Comparison of ENCODE assay signal across 9 cellular contexts in the genomic region with DNA sequence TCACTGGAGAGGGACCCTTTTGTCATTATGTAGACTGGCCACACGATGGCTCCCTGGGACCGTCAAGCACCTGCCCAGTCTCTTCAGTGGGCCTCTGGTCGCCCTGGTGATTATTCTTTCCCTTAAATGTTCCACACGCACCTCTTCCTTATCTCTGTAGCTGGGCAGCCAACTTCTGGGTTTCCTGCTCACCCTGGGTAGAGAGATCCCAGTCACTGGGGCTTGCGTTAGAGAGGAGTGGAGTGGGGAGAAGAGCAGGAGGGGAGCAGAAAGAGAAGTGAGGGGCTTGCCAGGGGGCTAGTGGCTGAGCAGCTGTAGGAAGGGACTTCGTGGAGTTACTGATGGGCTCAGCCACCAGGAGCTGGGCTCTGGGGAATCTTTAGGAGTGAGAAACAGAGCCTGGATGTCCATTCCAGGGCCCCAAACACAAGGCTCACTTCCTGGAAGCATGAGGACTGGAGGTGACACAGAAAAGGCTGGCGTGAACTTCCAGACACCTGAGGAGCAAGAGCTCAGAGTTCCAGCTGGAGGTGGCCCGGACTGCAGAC.
DNase-seq lines count a peak whose midpoint lies in the region; ATAC-seq and TF ChIP-seq lines count a peak whose summit lies in the region.
"Had no signal": no experiment of that assay in that cellular context is flagged by ENCODE, and none has a peak within 500 bp of the region (broad histone marks: within the 10 kb centered on the region; RNA-seq: fewer than 3 reads in every experiment).

No MANE protein-coding gene starts in this region.

- no peaks in the 10 kb centered on the region for H4K20me1 ChIP-seq in PC-3 (ENCODE audit: low read length)

- 0 out of 2 replicates have a peak, but pooled peaks cover 6% of the 10 kb centered on the region for H3K4me1 ChIP-seq in PC-3 (ENCODE audit: insufficient read depth, low read length)
- H3K4me1 ChIP-seq in naive thymus-derived CD4-positive, alpha-beta T cell (ENCODE audit: control insufficient read depth in 2 of 2, insufficient read depth in 2 of 2, low read length in 2 of 2), result no peaks in the 10 kb centered on the region

- H3K9me2 ChIP-seq in PC-3 (replicated peaks; ENCODE audit: low read length), result no peaks in the 10 kb centered on the region

- CTCF ChIA-PET in PC-3 (lab: Charles Lee), result no interaction called here
- CTCF ChIA-PET in naive thymus-derived CD4-positive, alpha-beta T cell (lab: Charles Lee), result no interaction called here

- no peaks in the 10 kb centered on the region for H3K9me3 Mint-ChIP-seq in natural killer cell
- peaks cover 0 to 3% (median 0%) of the 10 kb centered on the region in 11 donors for H3K9me3 Mint-ChIP-seq in naive thymus-derived CD4-positive, alpha-beta T cell

- no peaks in the 10 kb centered on the region for H3K36me3 Mint-ChIP-seq in natural killer cell
- no peaks in the 10 kb centered on the region for H3K36me3 Mint-ChIP-seq in naive thymus-derived CD4-positive, alpha-beta T cell
- H3K36me3 Mint-ChIP-seq: activated naive CD8-positive, alpha-beta T cell had no signal

- TF ChIP-seq CTCF in PC-3 (conservative IDR thresholded peaks at IDR 0.05; ENCODE audit: low read depth, low read length), result peak; percentile 81
- peak; percentile 69 for TF ChIP-seq CTCF in epithelial cell of esophagus (IDR thresholded peaks at IDR 0.05; ENCODE audit: insufficient read depth, low read depth, low read length, missing control alignments)
- TF ChIP-seq CTCF in natural killer cell (IDR thresholded peaks at IDR 0.05), result no peak

- H3K4me2 ChIP-seq in PC-3 (ENCODE audit: low read length), result no peak overlapping the region

- H3F3A ChIP-seq in PC-3 (ENCODE audit: low read length, unreplicated experiment), result no peaks in the 10 kb centered on the region

- H3K4me3 Mint-ChIP-seq in natural killer cell, result no peak overlapping the region
- H3K4me3 Mint-ChIP-seq in naive thymus-derived CD4-positive, alpha-beta T cell, result no peak overlapping the region
- H3K4me3 Mint-ChIP-seq: activated naive CD8-positive, alpha-beta T cell had no signal

- peaks cover 20 to 25% of the 10 kb centered on the region in 2 donors for H3K27me3 Mint-ChIP-seq in natural killer cell (ENCODE audit: low read depth in 2 of 2)
- peaks cover 29 to 74% (median 51%) of the 10 kb centered on the region in 5 donors for H3K27me3 Mint-ChIP-seq in naive thymus-derived CD4-positive, alpha-beta T cell

- H3K4me1 Mint-ChIP-seq in natural killer cell, result peaks cover 4 to 6% of the 10 kb centered on the region in 2 donors
- H3K4me1 Mint-ChIP-seq in naive thymus-derived CD4-positive, alpha-beta T cell, result peaks cover 0 to 2% (median 0%) of the 10 kb centered on the region in 7 donors

- H3K27ac ChIP-seq in PC-3 (ENCODE audit: low read length), result no peak overlapping the region
- no peak overlapping the region for H3K27ac ChIP-seq in naive thymus-derived CD4-positive, alpha-beta T cell (ENCODE audit: low read depth, low read length)

- no peak overlapping the region for H2AFZ ChIP-seq in PC-3 (ENCODE audit: low read length)

- no peaks in the 10 kb centered on the region for H3K36me3 ChIP-seq in PC-3 (ENCODE audit: low read depth, low read length)
- no peaks in the 10 kb centered on the region for H3K36me3 ChIP-seq in naive thymus-derived CD4-positive, alpha-beta T cell (ENCODE audit: control insufficient read depth in 2 of 3, insufficient read depth in 3 of 3, low read length in 3 of 3)

- POLR2A ChIA-PET in PC-3 (lab: Charles Lee; ENCODE audit: unreplicated experiment), result no interaction called here
- POLR2A ChIA-PET in naive thymus-derived CD4-positive, alpha-beta T cell (lab: Charles Lee), result no interaction called here

- ATAC-seq in PC-3, result peak; percentile 93
- no peak for ATAC-seq in natural killer cell
- no peak for ATAC-seq in naive thymus-derived CD4-positive, alpha-beta T cell

- H3K27me3 ChIP-seq in PC-3 (ENCODE audit: low read length), result peaks cover 15% of the 10 kb centered on the region
- no peaks in the 10 kb centered on the region for H3K27me3 ChIP-seq in naive thymus-derived CD4-positive, alpha-beta T cell (ENCODE audit: control insufficient read depth in 2 of 2, insufficient read depth in 2 of 2, low read length in 2 of 2)

- no peaks in the 10 kb centered on the region for H3K79me2 ChIP-seq in PC-3 (ENCODE audit: low read length)

- H3K9ac ChIP-seq in PC-3 (ENCODE audit: low read length), result no peak overlapping the region

- intact Hi-C loops in PC-3 (cut with micrococcal nuclease), result no loop called here
- intact Hi-C loops in natural killer cell (cut with micrococcal nuclease), result no loop called here
- intact Hi-C loops in naive thymus-derived CD4-positive, alpha-beta T cell (cut with micrococcal nuclease), result no loop called here

- peak; percentile 57 for DNase-seq in SIG-M5 treated with dmso at 0.1 percent for 504 hours (lab: John Stamatoyannopoulos, UW; ENCODE audit: unreplicated experiment)
- no peak for DNase-seq in SIG-M5 (lab: John Stamatoyannopoulos, UW)
- DNase-seq in HuH-7.5 (ENCODE audit: low spot score), result peak; percentile 89
- peak; percentile 51 for DNase-seq in PC-3
- DNase-seq in epithelial cell of esophagus (ENCODE audit: low read depth), result peak; percentile 48
- peak; percentile 17 for DNase-seq in mucosa of gallbladder (ENCODE audit: low spot score)
- no peak for DNase-seq in natural killer cell
- no peak for DNase-seq in naive thymus-derived CD4-positive, alpha-beta T cell

- H3K9me3 ChIP-seq in PC-3 (ENCODE audit: low read length), result peaks cover 7% of the 10 kb centered on the region; the same call in 1 of the 2 replicates
- no peaks in the 10 kb centered on the region for H3K9me3 ChIP-seq in naive thymus-derived CD4-positive, alpha-beta T cell (ENCODE audit: control insufficient read depth in 2 of 3, low read length in 3 of 3)

- no peak overlapping the region for H3K4me3 ChIP-seq in PC-3 (ENCODE audit: low read length)
- H3K4me3 ChIP-seq in epithelial cell of esophagus (ENCODE audit: low read length), result no peak overlapping the region
- H3K4me3 ChIP-seq in naive thymus-derived CD4-positive, alpha-beta T cell (ENCODE audit: low read length), result no peak overlapping the region

- BruUV-seq in PC-3 (replicated peaks; lab: Mats Ljungman, UMichigan), result no TSS peak

- no peak overlapping the region for H3K27ac Mint-ChIP-seq in natural killer cell
- no peak overlapping the region for H3K27ac Mint-ChIP-seq in naive thymus-derived CD4-positive, alpha-beta T cell
- H3K27ac Mint-ChIP-seq: activated naive CD8-positive, alpha-beta T cell had no signal

Comparison
In these comparisons a context has a peak if more than half of its experiments do, and no peak if none do; other contexts are left out.
1. DNase-seq: peak in SIG-M5 treated with dmso at 0.1 percent for 504 hours (single experiment), HuH-7.5 (single experiment), PC-3 (single experiment), epithelial cell of esophagus (single experiment) and mucosa of gallbladder (single experiment); none in SIG-M5 (single experiment), natural killer cell (single experiment) and naive thymus-derived CD4-positive, alpha-beta T cell (0 of 9).